In the genomic region with DNA sequence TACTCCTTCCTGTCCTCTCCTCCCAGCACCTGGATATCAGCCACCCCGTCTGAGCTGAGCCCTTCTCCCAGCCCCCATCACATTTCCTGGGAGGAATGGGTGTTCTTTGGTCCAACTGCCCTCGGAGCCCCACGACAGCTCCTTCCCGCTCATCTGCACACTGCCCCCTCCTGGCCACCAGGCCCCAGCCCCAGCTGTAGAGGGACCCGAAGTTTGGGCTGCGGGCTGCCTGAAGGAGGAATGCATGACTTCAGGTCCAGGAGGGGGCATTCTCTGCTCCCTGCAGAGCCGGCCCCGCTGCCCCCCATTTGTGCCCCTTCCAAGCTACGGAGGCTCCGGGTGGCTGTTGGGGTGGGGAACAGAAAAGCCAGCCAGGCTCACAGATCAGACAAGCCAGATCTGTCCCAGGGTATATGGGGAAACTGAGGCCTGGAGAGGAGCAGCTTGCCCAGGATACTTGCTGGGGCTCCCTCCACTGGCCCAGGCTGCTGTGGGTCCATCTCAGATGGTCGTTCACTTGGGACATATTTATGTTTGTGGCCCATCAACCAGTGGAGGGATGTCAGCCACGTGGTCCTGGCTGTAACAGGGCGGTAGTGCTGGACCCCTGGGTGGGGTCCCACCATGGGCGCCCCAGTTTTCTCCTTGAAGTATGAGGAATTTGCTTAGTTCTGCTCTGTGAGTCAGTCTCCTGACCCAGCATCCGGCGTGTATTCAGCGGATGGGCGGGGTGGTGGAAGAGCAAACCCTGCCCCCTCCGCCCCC, we compare ENCODE assay signal across 8 cellular contexts. TPM values are rescaled to one million over a fixed set of nuclear protein-coding genes. Genes with fewer than 3 reads are reported as not detected.
A peak's percentile ranks its signal among the peaks of the same experiment; 100 is the strongest.
DNase-seq lines count a peak whose midpoint lies in the region; ATAC-seq and TF ChIP-seq lines count a peak whose summit lies in the region.

No MANE protein-coding gene starts in this region.

- DNase-seq in NCI-H1092 treated with DMSO at 0.1 percent for 48 hours (lab: John Stamatoyannopoulos, UW) (peak; percentile 4), NCI-H1092 (lab: John Stamatoyannopoulos, UW) (no peak), chondrocyte (ENCODE audit: low spot score) (peak; percentile 85), mesothelial cell of epicardium (ENCODE audit: low spot score in 2 of 2, unreplicated experiment in 2 of 2) (no peak), dedifferentiated amniotic fluid mesenchymal stem cell (ENCODE audit: extremely low spot score) (no peak), cerebellum (ENCODE audit: low spot score) (no peak)
- DNase-seq in effector memory CD8-positive, alpha-beta T cell = no peak

- no peak overlapping the region for H3K4me3 Mint-ChIP-seq in chondrocyte (ENCODE audit: unreplicated experiment)
- no peak overlapping the region for H3K4me3 Mint-ChIP-seq in mesothelial cell of epicardium
- no peak overlapping the region for H3K4me3 Mint-ChIP-seq in effector memory CD8-positive, alpha-beta T cell

- TF ChIP-seq CTCF in chondrocyte (IDR thresholded peaks at IDR 0.05) (peak; percentile 78), mesothelial cell of epicardium (IDR thresholded peaks at IDR 0.05; ENCODE audit: unreplicated experiment) (peak; percentile 28)

- H3K27ac Mint-ChIP-seq in chondrocyte (ENCODE audit: unreplicated experiment) (no peak overlapping the region), mesothelial cell of epicardium (peak overlapping the region; percentile 30)
- no peak overlapping the region for H3K27ac Mint-ChIP-seq in effector memory CD8-positive, alpha-beta T cell

- H3K9me3 Mint-ChIP-seq in chondrocyte (ENCODE audit: low read depth) (no peaks in the 10 kb centered on the region), mesothelial cell of epicardium (no peaks in the 10 kb centered on the region)
- H3K9me3 Mint-ChIP-seq in effector memory CD8-positive, alpha-beta T cell = no peaks in the 10 kb centered on the region

- no peak for TF ChIP-seq EP300 in Ishikawa (IDR thresholded peaks at IDR 0.05; ENCODE audit: borderline replicate concordance)

- no peaks in the 10 kb centered on the region for H3K4me1 Mint-ChIP-seq in chondrocyte (ENCODE audit: low read depth)
- peaks cover 12% of the 10 kb centered on the region for H3K4me1 Mint-ChIP-seq in mesothelial cell of epicardium
- peaks cover 0 to 6% of the 10 kb centered on the region in 2 donors for H3K4me1 Mint-ChIP-seq in effector memory CD8-positive, alpha-beta T cell (ENCODE audit: low read depth in 2 of 2)

- peaks cover 4% of the 10 kb centered on the region for H3K36me3 Mint-ChIP-seq in chondrocyte (ENCODE audit: low read depth)
- H3K36me3 Mint-ChIP-seq in mesothelial cell of epicardium = peaks cover 3% of the 10 kb centered on the region
- no peaks in the 10 kb centered on the region for H3K36me3 Mint-ChIP-seq in effector memory CD8-positive, alpha-beta T cell (ENCODE audit: insufficient read depth)

- no peak for ATAC-seq in effector memory CD8-positive, alpha-beta T cell (replicated peaks)

- peak; percentile 62 for TF ChIP-seq RAD21 in Ishikawa (IDR thresholded peaks at IDR 0.05; ENCODE audit: low read depth)

- no peaks in the 10 kb centered on the region for H3K27me3 Mint-ChIP-seq in chondrocyte (ENCODE audit: low read depth)
- no peaks in the 10 kb centered on the region for H3K27me3 Mint-ChIP-seq in mesothelial cell of epicardium (ENCODE audit: low read depth)
- peaks cover 15 to 61% of the 10 kb centered on the region in 2 donors for H3K27me3 Mint-ChIP-seq in effector memory CD8-positive, alpha-beta T cell

TF ChIP-seq in Ishikawa, 13 proteins besides CTCF, POLR2A, EP300 and RAD21:
- TF ChIP-seq, protein P1, sequence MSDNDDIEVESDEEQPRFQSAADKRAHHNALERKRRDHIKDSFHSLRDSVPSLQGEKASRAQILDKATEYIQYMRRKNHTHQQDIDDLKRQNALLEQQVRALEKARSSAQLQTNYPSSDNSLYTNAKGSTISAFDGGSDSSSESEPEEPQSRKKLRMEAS (IDR thresholded peaks at IDR 0.05) = no peak
- no peak for TF ChIP-seq EGR1 (IDR thresholded peaks at IDR 0.05)
- TF ChIP-seq FOXM1 (IDR thresholded peaks at IDR 0.05; ENCODE audit: borderline replicate concordance, low read depth) = no peak
- no peak for TF ChIP-seq TAF1 (IDR thresholded peaks at IDR 0.05; ENCODE audit: low read depth)
- no peak for TF ChIP-seq TEAD4 (IDR thresholded peaks at IDR 0.05)
- no peak for TF ChIP-seq CREB1 (IDR thresholded peaks at IDR 0.05; ENCODE audit: low read depth)
- TF ChIP-seq CEBPB (IDR thresholded peaks at IDR 0.05) = no peak
- TF ChIP-seq TCF12 (IDR thresholded peaks at IDR 0.05; ENCODE audit: low read depth) = no peak
- no peak for TF ChIP-seq NFIC (IDR thresholded peaks at IDR 0.05)
- TF ChIP-seq USF1 (IDR thresholded peaks at IDR 0.05) = no peak
- no peak for TF ChIP-seq YY1 (IDR thresholded peaks at IDR 0.05; ENCODE audit: low read depth)
- TF ChIP-seq ZBTB7A (IDR thresholded peaks at IDR 0.05; ENCODE audit: low read depth) = no peak
- TF ChIP-seq, protein P2, sequence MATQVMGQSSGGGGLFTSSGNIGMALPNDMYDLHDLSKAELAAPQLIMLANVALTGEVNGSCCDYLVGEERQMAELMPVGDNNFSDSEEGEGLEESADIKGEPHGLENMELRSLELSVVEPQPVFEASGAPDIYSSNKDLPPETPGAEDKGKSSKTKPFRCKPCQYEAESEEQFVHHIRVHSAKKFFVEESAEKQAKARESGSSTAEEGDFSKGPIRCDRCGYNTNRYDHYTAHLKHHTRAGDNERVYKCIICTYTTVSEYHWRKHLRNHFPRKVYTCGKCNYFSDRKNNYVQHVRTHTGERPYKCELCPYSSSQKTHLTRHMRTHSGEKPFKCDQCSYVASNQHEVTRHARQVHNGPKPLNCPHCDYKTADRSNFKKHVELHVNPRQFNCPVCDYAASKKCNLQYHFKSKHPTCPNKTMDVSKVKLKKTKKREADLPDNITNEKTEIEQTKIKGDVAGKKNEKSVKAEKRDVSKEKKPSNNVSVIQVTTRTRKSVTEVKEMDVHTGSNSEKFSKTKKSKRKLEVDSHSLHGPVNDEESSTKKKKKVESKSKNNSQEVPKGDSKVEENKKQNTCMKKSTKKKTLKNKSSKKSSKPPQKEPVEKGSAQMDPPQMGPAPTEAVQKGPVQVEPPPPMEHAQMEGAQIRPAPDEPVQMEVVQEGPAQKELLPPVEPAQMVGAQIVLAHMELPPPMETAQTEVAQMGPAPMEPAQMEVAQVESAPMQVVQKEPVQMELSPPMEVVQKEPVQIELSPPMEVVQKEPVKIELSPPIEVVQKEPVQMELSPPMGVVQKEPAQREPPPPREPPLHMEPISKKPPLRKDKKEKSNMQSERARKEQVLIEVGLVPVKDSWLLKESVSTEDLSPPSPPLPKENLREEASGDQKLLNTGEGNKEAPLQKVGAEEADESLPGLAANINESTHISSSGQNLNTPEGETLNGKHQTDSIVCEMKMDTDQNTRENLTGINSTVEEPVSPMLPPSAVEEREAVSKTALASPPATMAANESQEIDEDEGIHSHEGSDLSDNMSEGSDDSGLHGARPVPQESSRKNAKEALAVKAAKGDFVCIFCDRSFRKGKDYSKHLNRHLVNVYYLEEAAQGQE (IDR thresholded peaks at IDR 0.05; ENCODE audit: low read depth) = no peak

RNA-seq across cellular contexts. Expression of gene DAB2IP, which starts 33.1 kb away (rescaled TPM):
- 36.6 to 66.7 TPM (median 58.5 TPM) in 3 replicates for total RNA-seq in chondrocyte
- 71.1 to 76.5 TPM (median 75.7 TPM) in 3 replicates for total RNA-seq in mesothelial cell of epicardium
- total RNA-seq in cerebellum = 17.1 TPM

Comparison
In these comparisons a context has a peak if more than half of its experiments do, and no peak if none do; other contexts are left out.
1. DNase-seq: peak in NCI-H1092 treated with DMSO at 0.1 percent for 48 hours (single experiment) and chondrocyte (single experiment); none in NCI-H1092 (single experiment), mesothelial cell of epicardium (0 of 2), dedifferentiated amniotic fluid mesenchymal stem cell (single experiment), cerebellum (single experiment) and effector memory CD8-positive, alpha-beta T cell (0 of 3).